Comparison of ENCODE assay signal across 31 cellular contexts in genomic region chr10:21052072-21052708, GRCh38.
"Had no signal": no experiment of that assay in that cellular context is flagged by ENCODE, and none has a peak within 500 bp of the region (broad histone marks: within the 10 kb centered on the region; RNA-seq: fewer than 3 reads in every experiment).

No MANE protein-coding gene starts in this region.

- H3K4me1 ChIP-seq: adrenal gland, body of pancreas, breast epithelium had no signal

- H3K4me3 ChIP-seq: adrenal gland, body of pancreas, breast epithelium had no signal

- DNase-seq: activated B cell treated with CpG ODN at 0.5 μM for 24 hours; activated CD4-positive, alpha-beta memory T cell treated with anti-CD3 and anti-CD28 coated beads for 36 hours; activated CD4-positive, alpha-beta T cell treated with anti-CD3 and anti-CD28 coated beads for 4 hours; activated CD4-positive, alpha-beta T cell treated with anti-CD3 and anti-CD28 coated beads, Interleukin-2, amount 10 ng/mL, durations not matched to agents 24 days and 14 days; activated CD4-positive, alpha-beta T cell treated with anti-CD3 and anti-CD28 coated beads, Interleukin-2, amount 50 U/mL, for 1 hour; activated CD4-positive, alpha-beta T cell treated with anti-CD3 and anti-CD28 coated beads, Interleukin-2, amount 50 U/mL, for 4 hours; activated CD4-positive, CD25-positive, alpha-beta regulatory T cell treated with anti-CD3 and anti-CD28 coated beads, Interleukin-2, amount 50 U/mL, for 72 hours; activated CD8-positive, alpha-beta memory T cell treated with anti-CD3 and anti-CD28 coated beads, Interleukin-2, amount 50 U/mL, for 4 hours; activated effector memory CD4-positive, alpha-beta T cell treated with anti-CD3 and anti-CD28 coated beads, Interleukin-2, amount 50 U/mL, for 16 hours; activated gamma-delta T cell treated with Interleukin-2 at 50 U/mL for 16 hours; activated naive CD4-positive, alpha-beta T cell; activated naive CD4-positive, alpha-beta T cell treated with anti-CD3 and anti-CD28 coated beads for 36 hours; activated naive CD4-positive, alpha-beta T cell treated with anti-CD3 and anti-CD28 coated beads, Interleukin-2, amount 50 U/mL, for 16 hours; activated naive CD8-positive, alpha-beta T cell treated with anti-CD3 and anti-CD28 coated beads for 36 hours; activated T-cell treated with anti-CD3 and anti-CD28 coated beads for 4 hours; activated T-cell treated with anti-CD3 and anti-CD28 coated beads, Interleukin-2, amount 50 U/mL, for 1 hour; activated T-cell treated with anti-CD3 and anti-CD28 coated beads, Interleukin-2, amount 50 U/mL, for 4 hours; activated T-cell treated with anti-CD3 and anti-CD28 coated beads, Interleukin-2, amount 50 U/mL, for 72 hours; amniotic stem cell; aorta; body of pancreas; brain microvascular endothelial cell; central memory CD4-positive, alpha-beta T cell; T-helper 1 cell; T-helper 2 cell; T-helper 9 cell had no signal

- H3K27me3 ChIP-seq: adrenal gland, body of pancreas, brain microvascular endothelial cell, breast epithelium had no signal

- H3K36me3 ChIP-seq: adrenal gland, brain microvascular endothelial cell, breast epithelium had no signal

- H3K27ac ChIP-seq: adrenal gland, body of pancreas, brain microvascular endothelial cell, breast epithelium, VCaP had no signal

- ATAC-seq: activated naive CD4-positive, alpha-beta T cell treated with anti-CD3 and anti-CD28 coated beads, Interleukin-2, amount 50 U/mL, for 72 hours; activated T-cell treated with anti-CD3 and anti-CD28 coated beads, Interleukin-2, amount 50 U/mL, for 4 hours; activated T-cell treated with anti-CD3 and anti-CD28 coated beads, Interleukin-2, amount 50 U/mL, for 72 hours; activated T-helper 17 cell treated with anti-CD3 and anti-CD28 coated beads, Interleukin-2, amount 50 U/mL, for 72 hours; body of pancreas had no signal

- H3K9me3 ChIP-seq: adrenal gland, body of pancreas, breast epithelium had no signal
